In the genomic region with DNA sequence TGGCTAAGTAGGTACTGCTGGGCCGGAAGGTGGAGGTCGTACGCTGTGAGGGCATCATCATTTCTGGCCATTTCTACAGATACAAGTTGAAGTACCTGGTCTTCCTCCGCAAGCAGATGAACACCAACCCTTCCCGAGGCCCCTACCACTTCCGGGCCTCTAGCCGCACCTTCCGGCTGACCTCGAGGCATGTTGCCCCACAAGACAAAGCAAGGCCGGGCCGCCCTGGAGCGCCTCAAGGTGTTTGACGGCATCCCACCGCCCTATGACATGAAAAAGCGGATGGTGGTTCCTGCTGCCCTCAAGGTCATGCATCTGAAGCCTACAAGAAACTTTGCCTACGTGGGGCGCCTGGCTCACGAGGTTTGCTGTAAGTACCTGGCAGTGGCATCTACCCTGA, we compare ENCODE assay signal across 36 cellular contexts.
"Had no signal": no experiment of that assay in that cellular context is flagged by ENCODE, and none has a peak within 500 bp of the region (broad histone marks: within the 10 kb centered on the region; RNA-seq: fewer than 3 reads in every experiment).

No MANE protein-coding gene starts in this region.

- H3K4me3 ChIP-seq: MG63 had no signal

- DNase-seq: Karpas-422, Kasumi-1, MG63, MM.1S, MV-4-11, NCI-H1048, NCI-H1092, NCI-H1092 treated with DMSO at 0.1 percent for 48 hours, NCI-H1105, NCI-H1105 treated with DMSO at 0.1 percent for 48 hours, NCI-H1417, NCI-H1417 treated with DMSO at 0.1 percent for 48 hours, NCI-H1436, NCI-H1436 treated with DMSO at 0.1 percent for 48 hours, NCI-H146, NCI-H1694, NCI-H1694 treated with DMSO at 0.1 percent for 48 hours, NCI-H187, NCI-H187 treated with DMSO at 0.1 percent for 48 hours, NCI-H1930, NCI-H2029, NCI-H2029 treated with DMSO at 0.1 percent for 48 hours, NCI-H2081, NCI-H2081 treated with DMSO at 0.1 percent for 48 hours, NCI-H2107, NCI-H2171, NCI-H2171 treated with DMSO at 0.1 percent for 48 hours, NCI-H2227 treated with DMSO at 0.1 percent for 48 hours, NCI-H226, NCI-H345, NCI-H446, NCI-H446 treated with DMSO at 0.1 percent for 48 hours, NCI-H510A, NCI-H510A treated with DMSO at 0.1 percent for 48 hours, NCI-H524 had no signal

- H3K36me3 ChIP-seq: MG63 had no signal

- H3K9me3 ChIP-seq: MG63 had no signal

- H3K4me2 ChIP-seq: KMS-11 had no signal

- H3K27me3 ChIP-seq: MG63 had no signal

- H3K27ac ChIP-seq: KMS-11 had no signal

- H3K9ac ChIP-seq: KMS-11 had no signal
